Comparison of ENCODE assay signal across 9 cellular contexts in the genomic region with DNA sequence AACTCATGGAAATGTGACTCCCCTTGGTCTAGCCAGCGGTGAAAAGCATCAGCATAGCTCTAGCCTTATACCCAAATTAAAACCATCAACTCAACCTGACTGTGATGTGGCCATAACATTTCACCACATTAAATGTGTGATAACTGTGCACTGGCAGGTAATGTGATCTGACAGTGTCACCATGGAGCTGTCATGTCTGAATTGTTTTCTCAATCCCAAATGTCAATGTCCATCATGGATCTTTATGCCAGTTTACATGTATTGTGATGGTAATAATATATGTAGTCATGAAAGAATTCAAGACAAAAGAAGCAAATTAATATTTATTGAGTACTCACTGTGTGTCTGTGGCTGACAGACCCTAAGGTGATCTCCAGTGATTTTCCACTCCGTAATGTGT.
"Had no signal": no experiment of that assay in that cellular context is flagged by ENCODE, and none has a peak within 500 bp of the region (broad histone marks: within the 10 kb centered on the region; RNA-seq: fewer than 3 reads in every experiment).

No MANE protein-coding gene starts in this region.

- H3K27ac ChIP-seq: GM23248 had no signal

- H3K9ac ChIP-seq: GM23248 had no signal

- H3K9me3 Mint-ChIP-seq: GM23338, H9, HFFc6 had no signal

- H3K4me2 ChIP-seq: GM23338 had no signal

- H3K27ac Mint-ChIP-seq: GM23338, H9, HFFc6 had no signal

- DNase-seq: GM23248, GOT3, H7, H9, HCEC 1CT, HFFc6 had no signal

- H3K4me3 ChIP-seq: GM23248, GM23338, HAP-1 had no signal

- H2AFZ ChIP-seq: GM23248, GM23338 had no signal

- H3K9me3 ChIP-seq: HAP-1 had no signal

- H3K4me3 Mint-ChIP-seq: GM23338, H9, HFFc6 had no signal

- ATAC-seq: GM23338, HCT116 had no signal

- H3K36me3 ChIP-seq: HAP-1 had no signal
